ENCODE assay signal across 16 cellular contexts in the genomic region with DNA sequence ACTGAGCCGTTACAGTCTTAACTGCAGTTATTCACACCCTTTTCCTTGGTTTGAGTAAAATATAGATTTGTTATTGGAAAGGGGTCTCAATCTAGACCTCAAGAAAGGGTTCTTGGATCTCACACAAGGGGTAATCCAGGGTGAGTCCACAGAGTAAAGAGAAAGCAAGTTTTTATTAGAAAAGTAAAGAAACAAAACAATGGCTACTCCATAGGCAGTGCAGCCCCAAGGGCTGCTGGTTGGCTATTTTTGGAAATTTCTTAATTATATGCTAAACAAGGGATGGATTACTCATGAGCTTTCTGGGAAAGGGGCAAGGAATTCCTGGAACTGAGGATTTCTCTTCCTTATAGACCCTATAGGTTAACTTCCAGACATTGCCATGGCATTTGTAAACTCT. TPM values are rescaled to one million over a fixed set of nuclear protein-coding genes. Genes with fewer than 3 reads are reported as not detected.
"Had no signal": no experiment of that assay in that cellular context is flagged by ENCODE, and none has a peak within 500 bp of the region (broad histone marks: within the 10 kb centered on the region; RNA-seq: fewer than 3 reads in every experiment).

No MANE protein-coding gene starts in this region.

- H3K4me1 ChIP-seq: parathyroid adenoma had no signal

- DNase-seq: activated naive CD4-positive, alpha-beta T cell; naive B cell; retina; stimulated activated CD4-positive, alpha-beta T cell treated with anti-CD3 and anti-CD28 coated beads, Interleukin-4, amount 100 ng/mL, for 4 hours; stimulated activated CD8-positive, alpha-beta memory T cell treated with anti-CD3 and anti-CD28 coated beads, Interleukin-4, amount 100 ng/mL, for 48 hours; stimulated activated naive CD4-positive, alpha-beta T cell treated with Interleukin-2 at 50 U/mL for 16 hours; substantia nigra had no signal

- H3K27me3 ChIP-seq: ascending aorta, cardiac muscle cell, hepatocyte, tibial nerve, vagina had no signal

- H3K27ac ChIP-seq: ascending aorta, cardiac muscle cell, hepatocyte, parathyroid adenoma, tibial nerve, vagina had no signal

- H3K79me2 ChIP-seq: hepatocyte, parathyroid adenoma had no signal

- ATAC-seq: activated CD4-positive, CD25-positive, alpha-beta regulatory T cell treated with anti-CD3 and anti-CD28 coated beads, Interleukin-2, amount 50 U/mL, for 24 hours; left lobe of liver had no signal

- H3K4me3 ChIP-seq: ascending aorta, cardiac muscle cell, hepatocyte, tibial nerve, vagina had no signal

- H3K4me2 ChIP-seq: hepatocyte had no signal

- H3K9me3 ChIP-seq: ascending aorta, tibial nerve, vagina had no signal

- H2AFZ ChIP-seq: hepatocyte, parathyroid adenoma had no signal

- H3K9ac ChIP-seq: parathyroid adenoma had no signal

- H3K36me3 ChIP-seq: ascending aorta, cardiac muscle cell, tibial nerve, vagina had no signal

RNA-seq across cellular contexts. Expression of a gene that starts 24.6 kb away (rescaled TPM):
- total RNA-seq: cardiac muscle cell had no signal
- polyA plus RNA-seq: cardiac muscle cell, keratinocyte had no signal

RNA-seq across cellular contexts. Expression of a gene that starts 33.7 kb away (rescaled TPM):
- polyA plus RNA-seq: cardiac muscle cell had no signal
